ENCODE assay signal across 12 cellular contexts in the genomic region with DNA sequence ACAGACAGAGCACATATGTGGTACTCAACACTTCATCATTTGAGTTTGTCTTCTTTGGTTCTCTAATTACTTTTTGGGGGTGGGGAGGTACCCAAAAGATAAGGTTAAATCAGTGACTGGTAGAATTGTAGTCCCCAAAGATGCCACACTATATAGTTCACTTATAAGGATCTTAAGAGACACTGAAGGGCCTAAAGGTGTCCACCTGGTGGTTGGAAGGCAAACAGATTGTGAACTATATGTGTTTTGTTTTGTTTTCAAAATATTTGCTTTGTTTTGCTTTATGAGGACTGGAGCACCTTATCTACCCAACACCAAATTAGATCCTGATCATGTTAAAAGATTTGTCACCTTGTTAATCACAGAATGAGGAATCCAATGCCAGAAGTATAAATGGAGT.
DNase-seq lines count a peak whose midpoint lies in the region; ATAC-seq and TF ChIP-seq lines count a peak whose summit lies in the region.
"Had no signal": no experiment of that assay in that cellular context is flagged by ENCODE, and none has a peak within 500 bp of the region (broad histone marks: within the 10 kb centered on the region; RNA-seq: fewer than 3 reads in every experiment).

No MANE protein-coding gene starts in this region.

- no peak overlapping the region for H3K27ac Mint-ChIP-seq in activated T-helper 2 cell treated with anti-CD3 and anti-CD28 coated beads, Interferon-gamma antibody, Interleukin-2, Interleukin-4, amounts not matched to agents 10 μg/mL and 5 μg/mL and 100 μg/mL, durations not matched to agents 14 hours and 24 hours and 36 hours
- H3K27ac Mint-ChIP-seq: activated T-cell treated with anti-CD3 and anti-CD28 coated beads, Interleukin-2, amount 50 U/mL, for 72 hours; CD4-positive, alpha-beta memory T cell had no signal

- no peaks in the 10 kb centered on the region for H3K4me1 Mint-ChIP-seq in activated T-helper 2 cell treated with anti-CD3 and anti-CD28 coated beads, Interferon-gamma antibody, Interleukin-2, Interleukin-4, amounts not matched to agents 10 μg/mL and 5 μg/mL and 100 μg/mL, durations not matched to agents 14 hours and 24 hours and 36 hours (ENCODE audit: low read depth)
- H3K4me1 Mint-ChIP-seq: CD4-positive, alpha-beta memory T cell had no signal

- no peak for DNase-seq in AG10803 (ENCODE audit: low read depth)
- peak; percentile 4 for DNase-seq in NCI-H82 treated with DMSO at 0.1 percent for 48 hours (lab: John Stamatoyannopoulos, UW; ENCODE audit: unreplicated experiment)
- no peak for DNase-seq in epithelial cell of proximal tubule (ENCODE audit: low read depth)
- DNase-seq in glomerular visceral epithelial cell (ENCODE audit: extremely low spot score): no peak
- DNase-seq in activated T-helper 2 cell treated with anti-CD3 and anti-CD28 coated beads, Interferon-gamma antibody, Interleukin-2, Interleukin-4, amounts not matched to agents 10 μg/mL and 5 μg/mL and 100 μg/mL, durations not matched to agents 14 hours and 24 hours and 36 hours (ENCODE audit: low spot score): no peak
- DNase-seq: activated T-cell treated with anti-CD3 and anti-CD28 coated beads, Interleukin-2, amount 50 U/mL, for 72 hours; CD4-positive, alpha-beta memory T cell; GOT3; T-helper 9 cell had no signal

- no peaks in the 10 kb centered on the region for H3K36me3 Mint-ChIP-seq in activated T-helper 2 cell treated with anti-CD3 and anti-CD28 coated beads, Interferon-gamma antibody, Interleukin-2, Interleukin-4, amounts not matched to agents 10 μg/mL and 5 μg/mL and 100 μg/mL, durations not matched to agents 14 hours and 24 hours and 36 hours (ENCODE audit: low read depth)
- H3K36me3 Mint-ChIP-seq: CD4-positive, alpha-beta memory T cell had no signal

- no peaks in the 10 kb centered on the region for H3K27me3 Mint-ChIP-seq in activated T-helper 2 cell treated with anti-CD3 and anti-CD28 coated beads, Interferon-gamma antibody, Interleukin-2, Interleukin-4, amounts not matched to agents 10 μg/mL and 5 μg/mL and 100 μg/mL, durations not matched to agents 14 hours and 24 hours and 36 hours (ENCODE audit: low read depth)

- H3K4me3 Mint-ChIP-seq in activated T-helper 2 cell treated with anti-CD3 and anti-CD28 coated beads, Interferon-gamma antibody, Interleukin-2, Interleukin-4, amounts not matched to agents 10 μg/mL and 5 μg/mL and 100 μg/mL, durations not matched to agents 14 hours and 24 hours and 36 hours (ENCODE audit: low read depth): no peak overlapping the region
- H3K4me3 Mint-ChIP-seq: activated T-cell treated with anti-CD3 and anti-CD28 coated beads, Interleukin-2, amount 50 U/mL, for 72 hours; CD4-positive, alpha-beta memory T cell had no signal

- H3K4me3 ChIP-seq in AG10803 (ENCODE audit: low read length) (no peak overlapping the region), epithelial cell of proximal tubule (ENCODE audit: low read depth, low read length) (no peak overlapping the region)

- peak; percentile 51 for ATAC-seq in GM18868 (IDR thresholded peaks at IDR 0.05; ENCODE audit: unreplicated experiment)
- ATAC-seq in GM21515 (IDR thresholded peaks at IDR 0.05; ENCODE audit: unreplicated experiment): no peak
- no peak for ATAC-seq in HG03469 (IDR thresholded peaks at IDR 0.05; ENCODE audit: unreplicated experiment)
- ATAC-seq: activated T-cell treated with anti-CD3 and anti-CD28 coated beads, Interleukin-2, amount 50 U/mL, for 72 hours had no signal

- peak; percentile 19 for TF ChIP-seq CTCF in AG10803 (conservative IDR thresholded peaks at IDR 0.05; ENCODE audit: low read length)
- TF ChIP-seq CTCF in epithelial cell of proximal tubule (conservative IDR thresholded peaks at IDR 0.05; ENCODE audit: low read depth, low read length): peak; percentile 67

- no peaks in the 10 kb centered on the region for H3K9me3 Mint-ChIP-seq in activated T-helper 2 cell treated with anti-CD3 and anti-CD28 coated beads, Interferon-gamma antibody, Interleukin-2, Interleukin-4, amounts not matched to agents 10 μg/mL and 5 μg/mL and 100 μg/mL, durations not matched to agents 14 hours and 24 hours and 36 hours
- H3K9me3 Mint-ChIP-seq: activated T-cell treated with anti-CD3 and anti-CD28 coated beads, Interleukin-2, amount 50 U/mL, for 72 hours had no signal

- intact Hi-C loops in activated T-helper 2 cell treated with anti-CD3 and anti-CD28 coated beads, Interferon-gamma antibody, Interleukin-2, Interleukin-4, amounts not matched to agents 10 μg/mL and 5 μg/mL and 100 μg/mL, durations not matched to agents 14 hours and 24 hours and 36 hours (cut with micrococcal nuclease): no loop called here
